ENCODE assay signal across 8 cellular contexts in the genomic region with DNA sequence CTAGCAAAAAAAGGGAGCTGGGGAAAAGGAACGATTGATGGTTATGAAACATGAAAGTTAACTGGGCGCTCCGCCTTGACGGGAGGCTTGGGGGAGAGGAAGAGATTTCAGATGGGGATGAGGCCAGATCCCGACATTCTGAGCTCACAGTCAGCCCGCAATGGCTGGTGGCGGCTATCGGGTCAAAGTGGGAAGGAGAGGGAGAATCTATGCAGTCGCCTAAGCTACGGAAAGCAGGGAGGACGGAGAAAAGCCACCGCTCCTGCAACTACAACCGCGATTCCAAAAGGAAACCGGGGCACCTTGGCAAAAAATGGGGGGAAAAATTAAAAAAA. TPM values are rescaled to one million over a fixed set of nuclear protein-coding genes. Genes with fewer than 3 reads are reported as not detected.
DNase-seq lines count a peak whose midpoint lies in the region; ATAC-seq and TF ChIP-seq lines count a peak whose summit lies in the region.

No MANE protein-coding gene starts in this region.

- H3K27ac ChIP-seq in HUES6 (ENCODE audit: low read depth, low read length), result peak overlapping the region; percentile 21; the same call in 1 of the 2 replicates
- H3K27ac ChIP-seq in breast epithelium, result peak overlapping the region; percentile 81 to 83
- H3K27ac ChIP-seq in lower lobe of right lung, result peak overlapping the region; percentile 90
- peak overlapping the region; percentile 93 to 96 for H3K27ac ChIP-seq in uterus

- TF ChIP-seq CTCF in BE2C (IDR thresholded peaks at IDR 0.05; ENCODE audit: low read depth, low read length) (no peak), breast epithelium (IDR thresholded peaks at IDR 0.05) (no peak), lower lobe of right lung (IDR thresholded peaks at IDR 0.05) (no peak), uterus (IDR thresholded peaks at IDR 0.05) (no peak)

- TF ChIP-seq POLR2A in breast epithelium (IDR thresholded peaks at IDR 0.05) (no peak), uterus (IDR thresholded peaks at IDR 0.05) (no peak)

- H3K4me1 ChIP-seq in BE2C (peaks cover 5% of the 10 kb centered on the region), HUES6 (ENCODE audit: control insufficient read depth, insufficient read depth, low read length) (peaks cover 2% of the 10 kb centered on the region; the same call in 1 of the 2 replicates), breast epithelium (peaks cover 0 to 13% of the 10 kb centered on the region in 2 donors), lower lobe of right lung (peaks cover 44% of the 10 kb centered on the region), uterus (peaks cover 4 to 17% of the 10 kb centered on the region in 2 donors)

- H3K36me3 ChIP-seq in BE2C (peaks cover 30% of the 10 kb centered on the region), HUES6 (ENCODE audit: control insufficient read depth, insufficient read depth, low read length) (peaks cover 14% of the 10 kb centered on the region), breast epithelium (no peaks in the 10 kb centered on the region), lower lobe of right lung (peaks cover 5% of the 10 kb centered on the region), uterus (no peaks in the 10 kb centered on the region)

- DNase-seq in BE2C (no peak), breast epithelium (ENCODE audit: low spot score in 2 of 2) (no peak), lower lobe of right lung (no peak), uterus (no peak), hepatic stellate cell (ENCODE audit: low spot score) (no peak)

- intact Hi-C loops in breast epithelium (cut with DNase I; ENCODE audit: low total_unique reads) (no loop called here), lower lobe of right lung (cut with DNase I) (no loop called here), uterus (cut with DNase I; ENCODE audit: low total_unique reads) (no loop called here)

- ATAC-seq in lower lobe of right lung, result peak; percentile 1 to 20
- no peak for ATAC-seq in GM19455 (IDR thresholded peaks at IDR 0.05; ENCODE audit: unreplicated experiment)
- ATAC-seq in activated CD4-positive, CD25-positive, alpha-beta regulatory T cell treated with anti-CD3 and anti-CD28 coated beads, Interleukin-2, amount 50 U/mL, for 24 hours, result no peak

- H3K27me3 ChIP-seq in BE2C, result no peaks in the 10 kb centered on the region
- no peaks in the 10 kb centered on the region for H3K27me3 ChIP-seq in HUES6 (ENCODE audit: control insufficient read depth, insufficient read depth, low read length)
- no peaks in the 10 kb centered on the region for H3K27me3 ChIP-seq in breast epithelium
- H3K27me3 ChIP-seq in lower lobe of right lung (ENCODE audit: low read depth), result no peaks in the 10 kb centered on the region
- H3K27me3 ChIP-seq in uterus, result no peaks in the 10 kb centered on the region

- peak overlapping the region; percentile 92 for H3K9ac ChIP-seq in HUES6 (ENCODE audit: low read length)

- H3K9me3 ChIP-seq in BE2C (no peaks in the 10 kb centered on the region), HUES6 (ENCODE audit: control insufficient read depth, insufficient read depth, low read depth, low read length) (no peaks in the 10 kb centered on the region), breast epithelium (no peaks in the 10 kb centered on the region), lower lobe of right lung (no peaks in the 10 kb centered on the region), uterus (no peaks in the 10 kb centered on the region)

- H3K4me3 ChIP-seq in BE2C (ENCODE audit: low read depth, low read length) (peak overlapping the region; percentile 92), HUES6 (ENCODE audit: low read depth, low read length) (peak overlapping the region; percentile 92), breast epithelium (peak overlapping the region; percentile 68 to 85 (median 85)), lower lobe of right lung (peak overlapping the region; percentile 93), uterus (peak overlapping the region; percentile 65 to 96)

RNA-seq across cellular contexts. Expression of gene MPHOSPH9, which starts 0.5 kb away (rescaled TPM):
- polyA plus RNA-seq in BE2C (2012; ENCODE audit: insufficient read depth, insufficient read length, low read depth), result 11.3 TPM
- total RNA-seq in breast epithelium (10 to 100 TPM; 19.0 to 28.6 (median 21.7) TPM), lower lobe of right lung (21.8 TPM), uterus (100 to 1,000 TPM in 2 of 4 donors, 10 to 100 TPM in 2; 21.3 to 124 (median 75.1) TPM)

RNA-seq across cellular contexts. Expression of gene MTRFR, which starts 0.8 kb away (rescaled TPM):
- 35.6 TPM for polyA plus RNA-seq in BE2C (2012; ENCODE audit: insufficient read depth, insufficient read length, low read depth)
- 1 to 10 TPM; 5.6 to 8.8 (median 8.6) TPM for total RNA-seq in breast epithelium
- 12.7 TPM for total RNA-seq in lower lobe of right lung
- 10 to 100 TPM in 2 of 4 donors, 1 to 10 TPM in 1, under 1 TPM in 1; 0.51 to 18.9 (median 8.3) TPM for total RNA-seq in uterus

RNA-seq across cellular contexts. Expression of gene CDK2AP1, which starts 39.2 kb away (rescaled TPM):
- 231 TPM for polyA plus RNA-seq in BE2C (2012; ENCODE audit: insufficient read depth, insufficient read length, low read depth)
- total RNA-seq in breast epithelium (100 to 1,000 TPM in 2 of 3 donors, 10 to 100 TPM in 1; 81.3 to 133 (median 118) TPM), lower lobe of right lung (83.5 TPM), uterus (100 to 1,000 TPM in 2 of 4 donors, 10 to 100 TPM in 2; 54.3 to 120 (median 89.9) TPM)

Comparison
In these comparisons a context has a peak if more than half of its experiments do, and no peak if none do; other contexts are left out.
1. H3K27ac ChIP-seq: peak in every context shown above with its lines; median percentile 94 in uterus; 90 in lower lobe of right lung; 82 in breast epithelium; 21 in HUES6.
2. ATAC-seq: peak in lower lobe of right lung (2 of 2); none in GM19455 (single experiment) and activated CD4-positive, CD25-positive, alpha-beta regulatory T cell treated with anti-CD3 and anti-CD28 coated beads, Interleukin-2, amount 50 U/mL, for 24 hours (0 of 2).
3. Peak in every context shown above with its lines, with median percentiles within 50 percentile points of each other: H3K4me3 ChIP-seq.